Comparison of ENCODE assay signal across 1 cellular context in the genomic region with DNA sequence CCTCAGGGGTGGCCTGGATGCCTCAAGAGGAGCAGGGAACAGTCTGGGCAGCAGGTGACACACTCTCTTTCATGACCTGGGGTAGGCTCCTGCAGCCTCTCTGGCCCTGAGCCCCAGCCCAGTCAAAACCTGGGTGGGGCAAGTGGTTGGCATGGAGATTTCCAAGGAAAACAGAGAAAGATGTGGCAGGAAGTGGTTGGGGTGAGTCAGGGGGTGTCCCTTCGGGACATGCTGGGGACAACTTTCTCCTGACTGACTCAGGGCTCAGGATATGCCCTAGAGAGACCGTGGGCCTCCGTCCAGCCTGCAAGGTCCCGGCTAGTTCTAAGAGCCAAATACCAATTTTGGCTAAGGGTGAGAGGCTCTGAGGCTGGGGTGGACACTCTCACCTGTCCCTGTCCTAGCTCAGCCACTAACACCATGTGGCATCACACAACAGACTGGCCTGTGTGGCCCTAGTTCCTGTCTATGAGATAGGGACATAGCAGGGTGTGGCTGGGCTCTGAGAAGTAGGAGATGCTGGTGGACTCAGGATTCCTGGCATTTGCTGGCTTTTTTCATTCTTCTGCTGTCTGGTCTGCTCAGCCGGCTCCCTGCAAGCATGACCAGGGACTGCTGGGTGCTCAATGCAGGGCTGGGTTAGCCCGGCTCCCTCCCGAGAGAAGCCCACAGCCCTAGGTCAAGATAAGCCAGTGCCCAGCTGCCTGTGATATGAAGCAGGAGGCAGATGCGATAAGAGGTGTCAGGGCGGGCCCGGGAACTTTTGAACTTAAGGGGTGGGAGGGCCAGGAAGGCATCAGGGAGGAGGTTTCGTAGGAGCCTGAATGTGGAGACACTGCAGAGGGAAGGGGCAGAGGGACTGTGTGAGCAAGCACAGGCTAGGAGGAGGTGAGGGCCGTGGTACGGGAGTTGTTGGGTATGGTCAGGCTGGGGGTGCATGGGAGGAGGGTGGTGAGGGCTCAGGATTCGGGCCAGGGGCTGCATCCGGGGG.
TF ChIP-seq lines count a peak whose summit lies in the region.

No MANE protein-coding gene starts in this region.

TF ChIP-seq in GM12878, 131 proteins besides CTCF, POLR2A, EP300 and RAD21:
- TF ChIP-seq NRF1 (conservative IDR thresholded peaks at IDR 0.05; ENCODE audit: low read depth, low read length) (no peak), NFYA (IDR thresholded peaks at IDR 0.05; ENCODE audit: borderline replicate concordance, low read depth, low read length) (no peak), CEBPB (IDR thresholded peaks at IDR 0.05; ENCODE audit: borderline replicate concordance in 1 of 2, low read depth in 2 of 2, low read length in 2 of 2) (no peak), HDGF (IDR thresholded peaks at IDR 0.05) (no peak)
- TF ChIP-seq, protein P1, sequence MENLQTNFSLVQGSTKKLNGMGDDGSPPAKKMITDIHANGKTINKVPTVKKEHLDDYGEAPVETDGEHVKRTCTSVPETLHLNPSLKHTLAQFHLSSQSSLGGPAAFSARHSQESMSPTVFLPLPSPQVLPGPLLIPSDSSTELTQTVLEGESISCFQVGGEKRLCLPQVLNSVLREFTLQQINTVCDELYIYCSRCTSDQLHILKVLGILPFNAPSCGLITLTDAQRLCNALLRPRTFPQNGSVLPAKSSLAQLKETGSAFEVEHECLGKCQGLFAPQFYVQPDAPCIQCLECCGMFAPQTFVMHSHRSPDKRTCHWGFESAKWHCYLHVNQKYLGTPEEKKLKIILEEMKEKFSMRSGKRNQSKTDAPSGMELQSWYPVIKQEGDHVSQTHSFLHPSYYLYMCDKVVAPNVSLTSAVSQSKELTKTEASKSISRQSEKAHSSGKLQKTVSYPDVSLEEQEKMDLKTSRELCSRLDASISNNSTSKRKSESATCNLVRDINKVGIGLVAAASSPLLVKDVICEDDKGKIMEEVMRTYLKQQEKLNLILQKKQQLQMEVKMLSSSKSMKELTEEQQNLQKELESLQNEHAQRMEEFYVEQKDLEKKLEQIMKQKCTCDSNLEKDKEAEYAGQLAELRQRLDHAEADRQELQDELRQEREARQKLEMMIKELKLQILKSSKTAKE (IDR thresholded peaks at IDR 0.05; ENCODE audit: low read depth, poor library complexity, severe bottlenecking): no peak
